In genomic region chr17:78357177-78357586, GRCh38 we compare ENCODE assay signal across 8 cellular contexts. TPM values are rescaled to one million over a fixed set of nuclear protein-coding genes. Genes with fewer than 3 reads are reported as not detected.
DNase-seq lines count a peak whose midpoint lies in the region; ATAC-seq, FAIRE-seq and TF ChIP-seq lines count a peak whose summit lies in the region.

No MANE protein-coding gene starts in this region.

- POLR2A ChIA-PET in A549 (lab: Yijun Ruan, JAX), result interaction anchor here (1.5 kb wide), 1 partner anchor 64 kb away, joined by 5 read pairs; no protein-coding TSS in a partner anchor

- H3K4me2 ChIP-seq in A549, result peak overlapping the region; percentile 100

- intact Hi-C loops in right lobe of liver (cut with DNase I) (no loop called here), testis (cut with DNase I; ENCODE audit: low total_unique reads) (no loop called here)

- H3K27me3 ChIP-seq in MG63 (no peaks in the 10 kb centered on the region), right lobe of liver (no peaks in the 10 kb centered on the region), testis (no peaks in the 10 kb centered on the region)

- TF ChIP-seq CTCF in A549 (IDR thresholded peaks at IDR 0.05) (no peak), chondrocyte (IDR thresholded peaks at IDR 0.05) (no peak), right lobe of liver (IDR thresholded peaks at IDR 0.05) (no peak), testis (IDR thresholded peaks at IDR 0.05) (no peak)

- H3K36me3 Mint-ChIP-seq in chondrocyte (ENCODE audit: low read depth), result peaks cover 13% of the 10 kb centered on the region

- H3K27ac Mint-ChIP-seq in chondrocyte (ENCODE audit: unreplicated experiment), result peak overlapping the region; percentile 41

- TF ChIP-seq POLR2A in A549 (IDR thresholded peaks at IDR 0.05; ENCODE audit: low read length), result no peak
- TF ChIP-seq POLR2A in right lobe of liver (IDR thresholded peaks at IDR 0.05), result peak; percentile 33
- TF ChIP-seq POLR2A in testis (IDR thresholded peaks at IDR 0.05), result no peak

- H3K9me3 Mint-ChIP-seq in chondrocyte (ENCODE audit: low read depth), result no peaks in the 10 kb centered on the region

- WGBS in A549 (ENCODE audit: missing lambda C conversion rate), result 22% methylated on average over 7 of the region's 7 CpGs
- 0% methylated on average over 2 of the region's 7 CpGs for WGBS in right lobe of liver (ENCODE audit: insufficient coverage, low coverage, low lambda C conversion rate, missing lambda C conversion rate)
- 56 to 74% methylated on average over 6 to 7 of the region's 7 CpGs for WGBS in testis, 2 donors

- no peak for FAIRE-seq in A549 (lab: Jason Lieb, UNC)

- no peaks in the 10 kb centered on the region for H3K27me3 Mint-ChIP-seq in chondrocyte (ENCODE audit: low read depth)

- no peak for TF ChIP-seq RAD21 in A549 (conservative IDR thresholded peaks at IDR 0.05 in 1 of 2, IDR thresholded peaks at IDR 0.05 in 1 of 2)

- peaks cover 50% of the 10 kb centered on the region for H3K36me3 ChIP-seq in MG63
- H3K36me3 ChIP-seq in right lobe of liver, result peaks cover 0 to 18% (median 2%) of the 10 kb centered on the region in 4 donors
- H3K36me3 ChIP-seq in testis (ENCODE audit: low read depth, missing control alignments), result no peaks in the 10 kb centered on the region

- CTCF ChIA-PET in A549 (lab: Yijun Ruan, JAX), result interaction anchor here (7.6 to 15.5 kb wide), 4 partner anchors 18 to 68 kb away, joined by 119 to 388 read pairs (median 133); partner anchors contain the start of gene PGS1

- peaks cover 65% of the 10 kb centered on the region for H3K4me1 ChIP-seq in A549
- peaks cover 0 to 75% (median 21%) of the 10 kb centered on the region in 4 donors for H3K4me1 ChIP-seq in right lobe of liver
- H3K4me1 ChIP-seq in testis, result peaks cover 37% of the 10 kb centered on the region

- peak in 1 of 2 experiments; percentile 1; a peak in 1 of 6 replicates for ATAC-seq in A549
- ATAC-seq in right lobe of liver, result peak; percentile 6 to 54 (median 27)
- ATAC-seq in GM21381 (IDR thresholded peaks at IDR 0.05; ENCODE audit: unreplicated experiment), result no peak
- ATAC-seq in HG02759 (IDR thresholded peaks at IDR 0.05; ENCODE audit: unreplicated experiment), result no peak

- TF ChIP-seq EP300 in A549 (IDR thresholded peaks at IDR 0.05), result no peak

- peaks cover 59% of the 10 kb centered on the region for H3K4me1 Mint-ChIP-seq in chondrocyte (ENCODE audit: low read depth)

- peak overlapping the region; percentile 78 for H3K4me3 Mint-ChIP-seq in chondrocyte (ENCODE audit: unreplicated experiment)

- H3K4me3 ChIP-seq in A549 (peak overlapping the region; percentile 86), MG63 (peak overlapping the region; percentile 99), right lobe of liver (peak overlapping the region; percentile 75 to 99 (median 93)), testis (no peak overlapping the region)

- H3K9me3 ChIP-seq in A549 (no peaks in the 10 kb centered on the region), MG63 (no peaks in the 10 kb centered on the region), right lobe of liver (no peaks in the 10 kb centered on the region), testis (no peaks in the 10 kb centered on the region)

- DNase-seq in A549 (ENCODE audit: low read depth in 1 of 2, low spot score in 1 of 2) (peak in 1 of 2 experiments; percentile 55), MG63 (peak; percentile 83), chondrocyte (ENCODE audit: low spot score) (no peak), right lobe of liver (peak; percentile 78 to 89 (median 82)), testis (peak; percentile 26), NK-92 (lab: John Stamatoyannopoulos, UW; ENCODE audit: unreplicated experiment) (no peak)

- H3K27ac ChIP-seq in A549 (peak overlapping the region; percentile 93 to 96; a peak in 5 of 6 replicates), right lobe of liver (peak overlapping the region; percentile 44 to 98 (median 88)), testis (no peak overlapping the region)

TF ChIP-seq in A549, 52 proteins besides CTCF, POLR2A, EP300 and RAD21:
- TF ChIP-seq HES2 (IDR thresholded peaks at IDR 0.05) (no peak), ATOH8 (CRISPR knock-in tag; IDR thresholded peaks at IDR 0.05; ENCODE audit: low read depth) (0 out of 2 replicates have a peak, but pooled peaks have one; percentile 47), TP53 (CRISPR knock-in tag; IDR thresholded peaks at IDR 0.05) (no peak), BCL3 (IDR thresholded peaks at IDR 0.05) (no peak), USF2 (IDR thresholded peaks at IDR 0.05) (no peak), HOXB13 (CRISPR knock-in tag; IDR thresholded peaks at IDR 0.05; ENCODE audit: low read depth) (no peak), RARB (CRISPR knock-in tag; IDR thresholded peaks at IDR 0.05) (no peak), NPAS2 (CRISPR knock-in tag; IDR thresholded peaks at IDR 0.05; ENCODE audit: borderline replicate concordance) (no peak), NR3C1 (IDR thresholded peaks at IDR 0.05) (no peak), HOXB5 (CRISPR knock-in tag; IDR thresholded peaks at IDR 0.05) (no peak), EHMT2 (IDR thresholded peaks at IDR 0.05; ENCODE audit: low read depth) (no peak), HOXA7 (CRISPR knock-in tag; IDR thresholded peaks at IDR 0.05) (no peak), MAFK (IDR thresholded peaks at IDR 0.05; ENCODE audit: partially characterized antibody) (no peak), MAX (IDR thresholded peaks at IDR 0.05) (0 out of 2 replicates have a peak, but pooled peaks have one; percentile 33), ZSCAN20 (CRISPR knock-in tag; IDR thresholded peaks at IDR 0.05) (no peak), GATA3 (IDR thresholded peaks at IDR 0.05; ENCODE audit: borderline replicate concordance) (no peak), POLR2AphosphoS2 (conservative IDR thresholded peaks at IDR 0.05; ENCODE audit: low read length) (0 out of 2 replicates have a peak, but pooled peaks have one; percentile 48), MAZ (IDR thresholded peaks at IDR 0.05; ENCODE audit: borderline replicate concordance, low read depth, low read length) (no peak), SMC3 (IDR thresholded peaks at IDR 0.05) (no peak)

RNA-seq across cellular contexts. Expression of gene SOCS3, which starts 2.7 kb away (rescaled TPM):
- polyA plus RNA-seq in A549 (2011; rRNA removed) (13.3 and 14.7 TPM in 2 replicates), A549 (2017; fragmentation: RNase III; extraction: RNeasy Plus Mini Kit Qiagen cat#74134 plus additional on column Dnase treatment) (10.9 to 13.5 TPM (median 11.5 TPM) in 3 replicates), testis (ENCODE audit: insufficient read depth, low read depth, low replicate concordance) (9.6 TPM)
- 16.7 and 27.8 TPM in 2 replicates for polyA plus RNA-seq in A549 (2012; cell fraction: cytosol; rRNA removed)
- 32.8 and 41.8 TPM in 2 replicates for polyA plus RNA-seq in A549 (2012; cell fraction: nucleus; rRNA removed)
- 19.8 and 19.9 TPM in 2 replicates for polyA minus RNA-seq in A549 (2011; rRNA and poly(A)+ RNA removed)
- total RNA-seq in MG63 (2014; rRNA removed; shearing (Covaris generic); ENCODE audit: low replicate concordance), result 23.4 and 32.9 TPM in 2 replicates
- total RNA-seq in chondrocyte (13.6 to 26.2 TPM (median 14.4 TPM) in 3 replicates), right lobe of liver (10 to 100 TPM in 4 of 6 experiments, 1 to 10 TPM in 2; 1.2 to 87.3 (median 24.1) TPM), testis (10 to 100 TPM in 1 of 2 donors, 1 to 10 TPM in 1; 2.2 to 17.8 TPM)

RNA-seq across cellular contexts. Expression of gene PGS1, which starts 21.3 kb away (rescaled TPM):
- polyA plus RNA-seq in A549 (2011; rRNA removed) (29.5 and 29.6 TPM in 2 replicates), A549 (2017; fragmentation: RNase III; extraction: RNeasy Plus Mini Kit Qiagen cat#74134 plus additional on column Dnase treatment) (23.4 to 27.0 TPM (median 23.7 TPM) in 3 replicates), testis (ENCODE audit: insufficient read depth, low read depth, low replicate concordance) (34.9 TPM)
- 41.5 and 50.7 TPM in 2 replicates for polyA plus RNA-seq in A549 (2012; cell fraction: cytosol; rRNA removed)
- polyA plus RNA-seq in A549 (2012; cell fraction: nucleus; rRNA removed), result 111 and 113 TPM in 2 replicates
- polyA minus RNA-seq in A549 (2011; rRNA and poly(A)+ RNA removed), result 40.0 and 45.8 TPM in 2 replicates
- total RNA-seq in MG63 (2014; rRNA removed; shearing (Covaris generic); ENCODE audit: low replicate concordance), result 47.3 and 48.7 TPM in 2 replicates
- total RNA-seq in chondrocyte (22.1 to 30.4 TPM (median 22.7 TPM) in 3 replicates), right lobe of liver (10 to 100 TPM in 5 of 6 experiments, 1 to 10 TPM in 1; 8.8 to 17.5 (median 13.4) TPM), testis (10 to 100 TPM; 50.4 to 58.4 TPM)

Comparison
In these comparisons a context has a peak if more than half of its experiments do, and no peak if none do; other contexts are left out.
1. ATAC-seq: peak in right lobe of liver (4 of 4); none in GM21381 (single experiment) and HG02759 (single experiment).
2. DNase-seq: peak in MG63 (single experiment), right lobe of liver (3 of 3) and testis (single experiment); none in chondrocyte (single experiment) and NK-92 (single experiment).
3. H3K27ac ChIP-seq: peak in A549 (2 of 2) and right lobe of liver (3 of 3); none in testis (0 of 2).
4. H3K4me3 ChIP-seq: peak in A549 (single experiment), MG63 (single experiment) and right lobe of liver (3 of 3); none in testis (0 of 2).